Comparison of ENCODE assay signal across 1 cellular context in the genomic region with DNA sequence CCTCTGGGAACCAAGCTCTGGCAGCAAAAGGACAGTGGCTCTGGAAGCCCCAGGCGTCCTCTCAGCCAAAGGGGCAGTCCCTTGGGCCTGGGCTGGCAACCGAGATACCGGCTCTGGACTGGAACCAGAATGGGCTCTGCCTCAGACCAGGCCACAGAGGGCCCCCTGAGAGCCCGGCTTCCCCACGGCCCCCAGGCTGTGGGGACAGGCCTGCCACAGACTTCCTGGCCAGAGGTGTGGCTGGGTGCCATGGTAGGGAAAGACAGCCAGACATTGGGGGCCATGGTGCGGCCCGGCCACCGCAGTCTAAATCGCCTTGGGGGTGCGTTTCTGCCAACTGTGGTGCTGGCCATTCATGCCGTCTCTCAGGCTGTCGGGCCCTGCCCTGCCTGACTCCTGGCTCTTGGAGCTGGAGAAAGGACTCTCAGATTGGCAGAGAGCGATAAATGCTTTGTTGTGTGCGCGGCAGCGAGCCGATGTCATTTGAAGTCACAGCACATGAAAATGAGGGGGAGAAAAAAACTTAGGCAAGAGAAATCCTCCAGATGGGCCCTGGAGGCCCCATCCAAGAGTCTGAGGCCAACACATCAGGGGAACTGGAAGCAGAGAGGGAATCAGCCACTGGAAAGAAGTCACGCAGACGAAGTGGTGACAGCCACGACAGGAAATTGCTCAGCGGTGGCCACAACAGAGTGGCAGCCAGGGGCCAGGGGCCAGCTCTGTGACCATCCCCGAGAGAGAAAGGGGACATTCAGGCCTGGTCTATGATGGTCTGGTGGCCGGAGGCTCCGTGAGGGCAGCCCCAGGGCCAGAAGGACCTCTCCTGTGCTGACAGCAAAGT.
TF ChIP-seq lines count a peak whose summit lies in the region.

No MANE protein-coding gene starts in this region.

TF ChIP-seq in HepG2, 621 proteins besides CTCF, POLR2A, EP300 and RAD21:
- TF ChIP-seq PRPF4 (IDR thresholded peaks at IDR 0.05; ENCODE audit: low read depth, low read length, poor library complexity, severe bottlenecking): peak; percentile 61
- TF ChIP-seq CBX1 (IDR thresholded peaks at IDR 0.05; ENCODE audit: low read depth): no peak
- TF ChIP-seq, protein P1, sequence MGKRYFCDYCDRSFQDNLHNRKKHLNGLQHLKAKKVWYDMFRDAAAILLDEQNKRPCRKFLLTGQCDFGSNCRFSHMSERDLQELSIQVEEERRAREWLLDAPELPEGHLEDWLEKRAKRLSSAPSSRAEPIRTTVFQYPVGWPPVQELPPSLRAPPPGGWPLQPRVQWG (CRISPR knock-in tag; IDR thresholded peaks at IDR 0.05; ENCODE audit: borderline replicate concordance, low read depth): 0 out of 2 replicates have a peak, but pooled peaks have one; percentile 36
- TF ChIP-seq ELF3 (CRISPR knock-in tag; IDR thresholded peaks at IDR 0.05): no peak
- no peak for TF ChIP-seq ZNF598 (CRISPR knock-in tag; IDR thresholded peaks at IDR 0.05; ENCODE audit: borderline replicate concordance)
